Comparison of ENCODE assay signal across 14 cellular contexts in genomic region chr4:102521570-102522553, GRCh38. TPM values are rescaled to one million over a fixed set of nuclear protein-coding genes. Genes with fewer than 3 reads are reported as not detected.
DNase-seq lines count a peak whose midpoint lies in the region; ATAC-seq and TF ChIP-seq lines count a peak whose summit lies in the region.
"Had no signal": no experiment of that assay in that cellular context is flagged by ENCODE, and none has a peak within 500 bp of the region (broad histone marks: within the 10 kb centered on the region; RNA-seq: fewer than 3 reads in every experiment).

No MANE protein-coding gene starts in this region.

- H3K9me2 ChIP-seq in Karpas-422 (replicated peaks; ENCODE audit: insufficient read depth, low read length), result no peaks in the 10 kb centered on the region

- no peak for DNase-seq in activated naive CD4-positive, alpha-beta T cell treated with anti-CD3 and anti-CD28 coated beads, Interleukin-2, amount 50 U/mL, for 16 hours
- no peak for DNase-seq in activated CD8-positive, alpha-beta T cell treated with anti-CD3 and anti-CD28 coated beads, Interleukin-2, amount 10 ng/mL, durations not matched to agents 7 days and 5 days
- DNase-seq in right lobe of liver, result no peak
- peak; percentile 2 for DNase-seq in stromal cell of bone marrow (ENCODE audit: low read depth)
- no peak for DNase-seq in SW480 (ENCODE audit: low spot score)
- no peak for DNase-seq in Karpas-422
- no peak for DNase-seq in kidney tubule cell (ENCODE audit: low spot score)
- DNase-seq: central memory CD4-positive, alpha-beta T cell; effector CD4-positive, alpha-beta T cell; glutamatergic neuron; NCI-H226; T-helper 1 cell; uterus had no signal

- ATAC-seq in activated CD8-positive, alpha-beta T cell treated with anti-CD3 and anti-CD28 coated beads, Interleukin-2, amount 10 ng/mL, durations not matched to agents 7 days and 5 days, result no peak
- ATAC-seq in right lobe of liver, result peak; percentile 43 to 83 (median 71)

- peaks cover 19% of the 10 kb centered on the region for H4K20me1 ChIP-seq in Karpas-422 (ENCODE audit: insufficient read depth, low read depth, low read length)

- H3K36me3 Mint-ChIP-seq in activated naive CD4-positive, alpha-beta T cell treated with anti-CD3 and anti-CD28 coated beads, Interleukin-2, amount 50 U/mL, for 24 hours, result peaks cover 46% of the 10 kb centered on the region
- H3K36me3 Mint-ChIP-seq in activated CD8-positive, alpha-beta T cell treated with anti-CD3 and anti-CD28 coated beads, Interleukin-2, amount 10 ng/mL, durations not matched to agents 7 days and 5 days (ENCODE audit: low read depth), result peaks cover 45% of the 10 kb centered on the region

- H3K27me3 Mint-ChIP-seq in activated naive CD4-positive, alpha-beta T cell treated with anti-CD3 and anti-CD28 coated beads, Interleukin-2, amount 50 U/mL, for 24 hours, result no peaks in the 10 kb centered on the region
- no peaks in the 10 kb centered on the region for H3K27me3 Mint-ChIP-seq in activated CD8-positive, alpha-beta T cell treated with anti-CD3 and anti-CD28 coated beads, Interleukin-2, amount 10 ng/mL, durations not matched to agents 7 days and 5 days (ENCODE audit: low read depth)

- H3K4me1 ChIP-seq in right lobe of liver (peaks cover 0 to 26% (median 3%) of the 10 kb centered on the region in 4 donors), Karpas-422 (ENCODE audit: low read length) (no peaks in the 10 kb centered on the region)

- H3K79me2 ChIP-seq in Karpas-422 (ENCODE audit: low read length), result no peaks in the 10 kb centered on the region

- no peaks in the 10 kb centered on the region for H3K27me3 ChIP-seq in right lobe of liver
- H3K27me3 ChIP-seq in Karpas-422 (ENCODE audit: low read length), result no peaks in the 10 kb centered on the region
- H3K27me3 ChIP-seq: uterus had no signal

- no peak overlapping the region for H3K4me3 ChIP-seq in right lobe of liver
- no peak overlapping the region for H3K4me3 ChIP-seq in Karpas-422 (ENCODE audit: low read length)
- H3K4me3 ChIP-seq: uterus had no signal

- CTCF ChIA-PET in activated CD8-positive, alpha-beta T cell treated with anti-CD3 and anti-CD28 coated beads, Interleukin-2, amount 10 ng/mL, durations not matched to agents 7 days and 5 days (lab: Charles Lee), result interaction anchor here (1.0 to 1.9 kb wide), 2 partner anchors 11 to 20 kb away, joined by 3 to 6 read pairs; no protein-coding TSS in a partner anchor

- 52% methylated on average over 5 of the region's 5 CpGs for WGBS in right lobe of liver (ENCODE audit: insufficient coverage, low coverage, low lambda C conversion rate, missing lambda C conversion rate)

- POLR2A ChIA-PET in activated CD8-positive, alpha-beta T cell treated with anti-CD3 and anti-CD28 coated beads, Interleukin-2, amount 10 ng/mL, durations not matched to agents 7 days and 5 days (lab: Charles Lee), result interaction anchor here (0.8 to 1.4 kb wide), 3 partner anchors 11 to 347 kb away, joined by 3 to 5 read pairs (median 3); partner anchors contain the start of genes CISD2 and NFKB1

- H3K9ac ChIP-seq in Karpas-422 (ENCODE audit: low read length), result no peak overlapping the region

- H3K9me3 Mint-ChIP-seq in activated naive CD4-positive, alpha-beta T cell treated with anti-CD3 and anti-CD28 coated beads, Interleukin-2, amount 50 U/mL, for 24 hours, result no peaks in the 10 kb centered on the region
- H3K9me3 Mint-ChIP-seq in activated CD8-positive, alpha-beta T cell treated with anti-CD3 and anti-CD28 coated beads, Interleukin-2, amount 10 ng/mL, durations not matched to agents 7 days and 5 days (ENCODE audit: insufficient read depth), result peaks cover 4% of the 10 kb centered on the region

- no peaks in the 10 kb centered on the region for H3K9me3 ChIP-seq in right lobe of liver
- H3K9me3 ChIP-seq in Karpas-422 (ENCODE audit: low read length), result no peaks in the 10 kb centered on the region
- H3K9me3 ChIP-seq: uterus had no signal

- no peak overlapping the region for H2AFZ ChIP-seq in Karpas-422 (ENCODE audit: low read length)

- no peak for TF ChIP-seq CTCF in right lobe of liver (IDR thresholded peaks at IDR 0.05)

- peak overlapping the region; percentile 80 for H3K4me3 Mint-ChIP-seq in activated naive CD4-positive, alpha-beta T cell treated with anti-CD3 and anti-CD28 coated beads, Interleukin-2, amount 50 U/mL, for 24 hours
- H3K4me3 Mint-ChIP-seq in activated CD8-positive, alpha-beta T cell treated with anti-CD3 and anti-CD28 coated beads, Interleukin-2, amount 10 ng/mL, durations not matched to agents 7 days and 5 days, result no peak overlapping the region

- no peak overlapping the region for H3K27ac ChIP-seq in right lobe of liver
- H3K27ac ChIP-seq in Karpas-422 (ENCODE audit: low read length), result no peak overlapping the region
- H3K27ac ChIP-seq: uterus had no signal

- TF ChIP-seq POLR2A in right lobe of liver (IDR thresholded peaks at IDR 0.05), result no peak

- intact Hi-C loops in right lobe of liver (cut with DNase I), result no loop called here

- H3K4me1 Mint-ChIP-seq in activated naive CD4-positive, alpha-beta T cell treated with anti-CD3 and anti-CD28 coated beads, Interleukin-2, amount 50 U/mL, for 24 hours, result peaks cover 96% of the 10 kb centered on the region
- H3K4me1 Mint-ChIP-seq in activated CD8-positive, alpha-beta T cell treated with anti-CD3 and anti-CD28 coated beads, Interleukin-2, amount 10 ng/mL, durations not matched to agents 7 days and 5 days (ENCODE audit: low read depth), result peaks cover 89% of the 10 kb centered on the region

- no peaks in the 10 kb centered on the region for H3K36me3 ChIP-seq in right lobe of liver
- H3K36me3 ChIP-seq in Karpas-422 (ENCODE audit: insufficient read depth, low read length), result no peaks in the 10 kb centered on the region
- H3K36me3 ChIP-seq: uterus had no signal

- H3K4me2 ChIP-seq in Karpas-422 (ENCODE audit: low read depth, low read length, poor library complexity, severe bottlenecking), result no peak overlapping the region

- H3K27ac Mint-ChIP-seq in activated naive CD4-positive, alpha-beta T cell treated with anti-CD3 and anti-CD28 coated beads, Interleukin-2, amount 50 U/mL, for 24 hours, result peak overlapping the region; percentile 95
- H3K27ac Mint-ChIP-seq in activated CD8-positive, alpha-beta T cell treated with anti-CD3 and anti-CD28 coated beads, Interleukin-2, amount 10 ng/mL, durations not matched to agents 7 days and 5 days, result peak overlapping the region; percentile 25

RNA-seq across cellular contexts. Expression of gene NFKB1, which starts 20.7 kb away (rescaled TPM):
- total RNA-seq in activated CD8-positive, alpha-beta T cell treated with anti-CD3 and anti-CD28 coated beads, Interleukin-2, amount 10 ng/mL, durations not matched to agents 7 days and 5 days, result 100 to 1,000 TPM; 150 to 162 TPM
- 10 to 100 TPM; 13.8 to 48.6 (median 17.5) TPM for total RNA-seq in right lobe of liver
- total RNA-seq in Karpas-422 (2014; rRNA removed; shearing (Covaris generic); ENCODE audit: low replicate concordance), result 5.3 and 7.9 TPM in 2 replicates
